ENCODE assay signal across 8 cellular contexts in genomic region chr7:131544449-131545425, GRCh38. TPM values are rescaled to one million over a fixed set of nuclear protein-coding genes. Genes with fewer than 3 reads are reported as not detected.
DNase-seq lines count a peak whose midpoint lies in the region; ATAC-seq and TF ChIP-seq lines count a peak whose summit lies in the region.

No MANE protein-coding gene starts in this region.

- H3K4me3 ChIP-seq in BLaER1 (no peak overlapping the region), HUES48 (ENCODE audit: low read depth, low read length) (no peak overlapping the region), WI38 (ENCODE audit: low read depth, low read length) (no peak overlapping the region), lower lobe of right lung (no peak overlapping the region)

- intact Hi-C loops in lower lobe of right lung (cut with DNase I): no loop called here

- peak overlapping the region; percentile 54 for H3K27ac ChIP-seq in BLaER1
- peak overlapping the region; percentile 65 for H3K27ac ChIP-seq in HUES48 (ENCODE audit: low read depth, low read length)
- peak overlapping the region; percentile 50 for H3K27ac ChIP-seq in lower lobe of right lung

- H3K4me2 ChIP-seq in BLaER1: peak overlapping the region; percentile 58

- no peaks in the 10 kb centered on the region for H3K27me3 ChIP-seq in BLaER1
- no peaks in the 10 kb centered on the region for H3K27me3 ChIP-seq in HUES48 (ENCODE audit: control insufficient read depth, insufficient read depth, low read length)
- no peaks in the 10 kb centered on the region for H3K27me3 ChIP-seq in lower lobe of right lung (ENCODE audit: low read depth)

- H3K9ac ChIP-seq in BLaER1: no peak overlapping the region
- no peak overlapping the region for H3K9ac ChIP-seq in HUES48 (ENCODE audit: low read depth, low read length)

- DNase-seq in lower lobe of right lung (no peak), NCI-H1105 (lab: John Stamatoyannopoulos, UW) (no peak)

- H3K9me3 ChIP-seq in BLaER1 (peaks cover 6% of the 10 kb centered on the region; the same call in 1 of the 2 replicates), HUES48 (ENCODE audit: control insufficient read depth, insufficient read depth, low read length) (no peaks in the 10 kb centered on the region), lower lobe of right lung (no peaks in the 10 kb centered on the region)

- TF ChIP-seq CTCF in WI38 (IDR thresholded peaks at IDR 0.05; ENCODE audit: low read depth, low read length) (peak; percentile 20; the same call in 1 of the 2 replicates), lower lobe of right lung (IDR thresholded peaks at IDR 0.05) (no peak)

- H3K4me1 ChIP-seq in BLaER1: peaks cover 34% of the 10 kb centered on the region
- H3K4me1 ChIP-seq in HUES48 (ENCODE audit: control insufficient read depth, insufficient read depth, low read length): peaks cover 92% of the 10 kb centered on the region
- H3K4me1 ChIP-seq in lower lobe of right lung: peaks cover 57% of the 10 kb centered on the region

- peak in 1 of 2 donors; percentile 3 for ATAC-seq in lower lobe of right lung
- no peak for ATAC-seq in HG02884 (IDR thresholded peaks at IDR 0.05; ENCODE audit: unreplicated experiment)
- ATAC-seq in HG03521 (IDR thresholded peaks at IDR 0.05; ENCODE audit: unreplicated experiment): no peak
- no peak for ATAC-seq in HG02885 (IDR thresholded peaks at IDR 0.05; ENCODE audit: poor library complexity, unreplicated experiment)

- H4K20me1 ChIP-seq in BLaER1: peaks cover 36% of the 10 kb centered on the region

- H3K36me3 ChIP-seq in BLaER1 (0 out of 2 replicates have a peak, but pooled peaks cover 5% of the 10 kb centered on the region), HUES48 (ENCODE audit: control insufficient read depth, insufficient read depth, low read length) (peaks cover 90% of the 10 kb centered on the region), lower lobe of right lung (no peaks in the 10 kb centered on the region)

RNA-seq across cellular contexts. Expression of gene PODXL, which starts 11.7 kb away (rescaled TPM):
- 116 TPM for total RNA-seq in lower lobe of right lung
